ENCODE assay signal across 21 cellular contexts in genomic region chr1:195005338-195005737, GRCh38.
DNase-seq lines count a peak whose midpoint lies in the region; ATAC-seq lines count a peak whose summit lies in the region.
"Had no signal": no experiment of that assay in that cellular context is flagged by ENCODE, and none has a peak within 500 bp of the region (broad histone marks: within the 10 kb centered on the region; RNA-seq: fewer than 3 reads in every experiment).

No MANE protein-coding gene starts in this region.

- DNase-seq in NCI-H2081 (lab: John Stamatoyannopoulos, UW) (peak; percentile 9 to 18), NCI-H2081 treated with DMSO at 0.1 percent for 48 hours (lab: John Stamatoyannopoulos, UW) (no peak), NCI-H345 (lab: John Stamatoyannopoulos, UW) (peak; percentile 12), NCI-H748 treated with DMSO at 0.1 percent for 48 hours (lab: John Stamatoyannopoulos, UW) (peak; percentile 76), UCSD-AML1 (lab: John Stamatoyannopoulos, UW; ENCODE audit: unreplicated experiment) (no peak), cerebellar cortex (ENCODE audit: low spot score) (no peak)
- DNase-seq: CD4-positive, CD25-positive, alpha-beta regulatory T cell; DMS79; EL; GDM1; NCI-H1092; NCI-H1436 treated with DMSO at 0.1 percent for 48 hours; NCI-H187 treated with DMSO at 0.1 percent for 48 hours; NCI-H524; NK-92 treated with Interleukin-12 subunit alpha and Interleukin-12 subunit beta, amount 100 ng/mL, for 24 hours; PC-9; T-helper 2 cell had no signal

- no peak for ATAC-seq in GM18867 (IDR thresholded peaks at IDR 0.05; ENCODE audit: unreplicated experiment)
- ATAC-seq: GM12878, HCT116, Right ventricle myocardium inferior had no signal

Comparison
In these comparisons a context has a peak if more than half of its experiments do, and no peak if none do; other contexts are left out.
1. DNase-seq: peak in NCI-H2081 (2 of 2), NCI-H345 (single experiment) and NCI-H748 treated with DMSO at 0.1 percent for 48 hours (single experiment); none in NCI-H2081 treated with DMSO at 0.1 percent for 48 hours (single experiment), UCSD-AML1 (single experiment) and cerebellar cortex (single experiment).